ENCODE assay signal across 28 cellular contexts in genomic region chr10:30125484-30125883, GRCh38.
"Had no signal": no experiment of that assay in that cellular context is flagged by ENCODE, and none has a peak within 500 bp of the region (broad histone marks: within the 10 kb centered on the region; RNA-seq: fewer than 3 reads in every experiment).

No MANE protein-coding gene starts in this region.

- DNase-seq: activated B cell treated with CpG ODN at 0.5 μM for 24 hours; activated CD4-positive, alpha-beta memory T cell treated with anti-CD3 and anti-CD28 coated beads for 36 hours; activated CD4-positive, alpha-beta T cell treated with anti-CD3 and anti-CD28 coated beads for 4 hours; activated CD4-positive, alpha-beta T cell treated with anti-CD3 and anti-CD28 coated beads, Interleukin-2, amount 50 U/mL, for 1 hour; activated CD4-positive, CD25-positive, alpha-beta regulatory T cell treated with anti-CD3 and anti-CD28 coated beads, Interleukin-2, amount 50 U/mL, for 72 hours; activated gamma-delta T cell; activated naive CD4-positive, alpha-beta T cell treated with Interleukin-2 at 50 U/mL for 16 hours; activated naive CD8-positive, alpha-beta T cell treated with anti-CD3 and anti-CD28 coated beads, Interleukin-2, amount 10 ng/mL, durations not matched to agents 7 days and 5 days; activated T-cell treated with anti-CD3 and anti-CD28 coated beads, Interleukin-2, amount 50 U/mL, for 24 hours; body of pancreas; KG1; MG63; NCI-H1092; NCI-H1436 treated with DMSO at 0.1 percent for 48 hours; NCI-H1694 treated with DMSO at 0.1 percent for 48 hours; NCI-H2029; NCI-H345; NCI-H526; NCI-H748 treated with DMSO at 0.1 percent for 48 hours; NK-92 treated with Interleukin-12 subunit alpha and Interleukin-12 subunit beta, amount 100 ng/mL, for 24 hours; PC-3; Peyer's patch; RPMI8226; SHP77 treated with DMSO at 0.1 percent for 48 hours; SK-N-SH had no signal

- H3K4me1 ChIP-seq: body of pancreas, breast epithelium, Peyer's patch, SJSA1 had no signal

- H3K9ac ChIP-seq: SK-N-SH had no signal

- H3K27me3 ChIP-seq: body of pancreas, breast epithelium, MG63, Peyer's patch, SJSA1 had no signal

- H3K4me3 ChIP-seq: body of pancreas, breast epithelium, MG63, Peyer's patch, SJSA1 had no signal

- H3K36me3 ChIP-seq: breast epithelium, MG63, Peyer's patch, SJSA1 had no signal

- H3K9me3 ChIP-seq: body of pancreas, breast epithelium, MG63, Peyer's patch, SJSA1, SK-N-SH had no signal

- H3K27ac ChIP-seq: body of pancreas, breast epithelium, Peyer's patch, SJSA1, VCaP had no signal

- H3K9me2 ChIP-seq: SK-N-SH had no signal

- ATAC-seq: body of pancreas, PC-3 had no signal

- H3K4me2 ChIP-seq: SK-N-SH had no signal
